14 cellular contexts compared by ENCODE assay signal in genomic region chr3:194080913-194081800, GRCh38.
"Had no signal": no experiment of that assay in that cellular context is flagged by ENCODE, and none has a peak within 500 bp of the region (broad histone marks: within the 10 kb centered on the region; RNA-seq: fewer than 3 reads in every experiment).

No MANE protein-coding gene starts in this region.

- H3K4me3 Mint-ChIP-seq: activated CD4-positive, alpha-beta memory T cell treated with anti-CD3 and anti-CD28 coated beads, Interleukin-2, amount 10 ng/mL, durations not matched to agents 7 days and 5 days; nephron progenitor cell; T-helper 2 cell treated with Interferon-gamma antibody and Interleukin-4, amounts not matched to agents 5 μg/mL and 100 μg/mL, for 36 hours had no signal

- DNase-seq: activated CD4-positive, alpha-beta memory T cell treated with anti-CD3 and anti-CD28 coated beads, Interleukin-2, amount 10 ng/mL, durations not matched to agents 7 days and 5 days; activated CD4-positive, alpha-beta T cell treated with anti-CD3 and anti-CD28 coated beads for 1 hour; activated naive CD4-positive, alpha-beta T cell treated with Interleukin-2 at 50 U/mL for 16 hours; effector CD4-positive, alpha-beta T cell; foreskin melanocyte; mammary epithelial cell; nephron progenitor cell; retina; stimulated activated CD4-positive, alpha-beta T cell treated with anti-CD3 and anti-CD28 coated beads, Interleukin-4, amount 100 ng/mL, for 4 hours; SW 1271; tibial artery had no signal

- H3K9me3 Mint-ChIP-seq: activated CD4-positive, alpha-beta memory T cell treated with anti-CD3 and anti-CD28 coated beads, Interleukin-2, amount 10 ng/mL, durations not matched to agents 7 days and 5 days; T-helper 2 cell treated with Interferon-gamma antibody and Interleukin-4, amounts not matched to agents 5 μg/mL and 100 μg/mL, for 36 hours had no signal

- H3K27ac Mint-ChIP-seq: activated CD4-positive, alpha-beta memory T cell treated with anti-CD3 and anti-CD28 coated beads, Interleukin-2, amount 10 ng/mL, durations not matched to agents 7 days and 5 days; nephron progenitor cell; T-helper 2 cell treated with Interferon-gamma antibody and Interleukin-4, amounts not matched to agents 5 μg/mL and 100 μg/mL, for 36 hours had no signal

- H3K9me3 ChIP-seq: pancreas, tibial artery had no signal

- H3K27ac ChIP-seq: cardiac muscle cell, pancreas, tibial artery had no signal

- H3K36me3 ChIP-seq: cardiac muscle cell, pancreas, tibial artery had no signal

- H3K4me3 ChIP-seq: cardiac muscle cell, pancreas, tibial artery had no signal
